ENCODE assay signal across 9 cellular contexts in genomic region chr1:161439280-161440232, GRCh38.
A peak's percentile ranks its signal among the peaks of the same experiment; 100 is the strongest.
DNase-seq lines count a peak whose midpoint lies in the region; ATAC-seq, FAIRE-seq and TF ChIP-seq lines count a peak whose summit lies in the region.
"Had no signal": no experiment of that assay in that cellular context is flagged by ENCODE, and none has a peak within 500 bp of the region (broad histone marks: within the 10 kb centered on the region; RNA-seq: fewer than 3 reads in every experiment).

No MANE protein-coding gene starts in this region.

- intact Hi-C loops in CD14-positive monocyte (cut with micrococcal nuclease) (no loop called here), HepG2 (cut with micrococcal nuclease; ENCODE audit: unreplicated experiment) (no loop called here), testis (cut with DNase I; ENCODE audit: low total_unique reads) (no loop called here)

- TF ChIP-seq RAD21 in HepG2 (CRISPR knock-in tag; IDR thresholded peaks at IDR 0.05) = no peak

- peaks cover 15% of the 10 kb centered on the region for H3K4me1 ChIP-seq in HepG2 (ENCODE audit: insufficient read depth, low read length)
- no peaks in the 10 kb centered on the region for H3K4me1 ChIP-seq in testis

- H3K36me3 Mint-ChIP-seq in CD14-positive monocyte = peaks cover 5 to 6% of the 10 kb centered on the region in 2 donors
- H3K36me3 Mint-ChIP-seq in activated naive CD8-positive, alpha-beta T cell treated with anti-CD3 and anti-CD28 coated beads, Interleukin-2, amount 50 U/mL, for 24 hours (ENCODE audit: low read depth) = peaks cover 5% of the 10 kb centered on the region

- peaks cover 0 to 26% (median 16%) of the 10 kb centered on the region in 7 donors for H3K9me3 Mint-ChIP-seq in CD14-positive monocyte
- H3K9me3 Mint-ChIP-seq in activated naive CD8-positive, alpha-beta T cell treated with anti-CD3 and anti-CD28 coated beads, Interleukin-2, amount 50 U/mL, for 24 hours = no peaks in the 10 kb centered on the region

- peaks cover 55 to 74% (median 56%) of the 10 kb centered on the region in 3 donors for H3K27me3 Mint-ChIP-seq in CD14-positive monocyte (ENCODE audit: low read depth in 3 of 3)
- H3K27me3 Mint-ChIP-seq in activated naive CD8-positive, alpha-beta T cell treated with anti-CD3 and anti-CD28 coated beads, Interleukin-2, amount 50 U/mL, for 24 hours = peaks cover 43% of the 10 kb centered on the region

- ATAC-seq in activated naive CD8-positive, alpha-beta T cell treated with anti-CD3 and anti-CD28 coated beads, Interleukin-2, amount 50 U/mL, for 24 hours = no peak
- ATAC-seq in HepG2 (no peak), HG03045 (IDR thresholded peaks at IDR 0.05; ENCODE audit: unreplicated experiment) (no peak)

- no peaks in the 10 kb centered on the region for H3K9me3 ChIP-seq in HepG2 (ENCODE audit: low read length)
- no peaks in the 10 kb centered on the region for H3K9me3 ChIP-seq in testis

- H3K27ac Mint-ChIP-seq in CD14-positive monocyte = no peak overlapping the region
- peak overlapping the region; percentile 52 for H3K27ac Mint-ChIP-seq in activated naive CD8-positive, alpha-beta T cell treated with anti-CD3 and anti-CD28 coated beads, Interleukin-2, amount 50 U/mL, for 24 hours

- in situ Hi-C loops in KBM-7 (cut with MboI; ENCODE audit: low pct_unique_long_range_greater_than_20kb, low sequenced_read_pairs) (no loop called here), HepG2 (cut with HindIII; ENCODE audit: extremely low pct_ligation_motif_present, low pct_unique_long_range_greater_than_20kb) (no loop called here)

- TF ChIP-seq POLR2A in HepG2 (IDR thresholded peaks at IDR 0.05; ENCODE audit: insufficient read depth in 1 of 2, low read depth in 2 of 2, low read length in 2 of 2) (no peak), testis (IDR thresholded peaks at IDR 0.05) (no peak)

- no peak for DNase-seq in CD14-positive monocyte (ENCODE audit: low spot score)
- DNase-seq in KBM-7 = peak; percentile 35
- peak; percentile 71 for DNase-seq in activated naive CD8-positive, alpha-beta T cell treated with anti-CD3 and anti-CD28 coated beads, Interleukin-2, amount 50 U/mL, for 24 hours
- DNase-seq in HepG2 (ENCODE audit: low spot score) = no peak
- DNase-seq in testis = peak; percentile 20
- DNase-seq in GM19239 (ENCODE audit: insufficient read length, low spot score) = no peak
- no peak for DNase-seq in cerebellum (ENCODE audit: low spot score)

- no peaks in the 10 kb centered on the region for H4K20me1 ChIP-seq in HepG2 (ENCODE audit: insufficient read depth, low read length)

- H3K27ac ChIP-seq in HepG2 (ENCODE audit: extremely low read length, insufficient read depth, low read length) (no peak overlapping the region), testis (no peak overlapping the region)
- H3K27ac ChIP-seq: ovary had no signal

- H3K9ac ChIP-seq in HepG2 (ENCODE audit: insufficient read depth, low read depth, low read length) = peak overlapping the region; percentile 46; the same call in 1 of the 2 replicates

- TF ChIP-seq EP300 in HepG2 (IDR thresholded peaks at IDR 0.05; ENCODE audit: low read depth in 2 of 2, low read length in 2 of 2) (no peak), HepG2 (CRISPR knock-in tag; IDR thresholded peaks at IDR 0.05; ENCODE audit: borderline replicate concordance) (no peak)

- TF ChIP-seq CTCF in CD14-positive monocyte (IDR thresholded peaks at IDR 0.05) = no peak
- no peak for TF ChIP-seq CTCF in HepG2 (CRISPR knock-in tag; IDR thresholded peaks at IDR 0.05)
- TF ChIP-seq CTCF in testis (IDR thresholded peaks at IDR 0.05) = no peak

- H3K79me2 ChIP-seq in HepG2 (ENCODE audit: insufficient read depth, low read length) = no peaks in the 10 kb centered on the region

- H3K36me3 ChIP-seq in HepG2 (replicated peaks in 1 of 2; ENCODE audit: control insufficient read depth in 1 of 2, insufficient read depth in 2 of 2, low read length in 2 of 2) (no peaks in the 10 kb centered on the region), testis (ENCODE audit: low read depth, missing control alignments) (no peaks in the 10 kb centered on the region)
- H3K36me3 ChIP-seq: ovary had no signal

- H3K4me3 ChIP-seq in HepG2 (replicated peaks in 1 of 3; ENCODE audit: insufficient read depth in 1 of 3, low read depth in 2 of 3, low read length in 3 of 3) = peak overlapping the region; percentile 9 to 88 (median 12)
- H3K4me3 ChIP-seq in testis = peak overlapping the region in 1 of 2 donors; percentile 44

- peaks cover 11% of the 10 kb centered on the region for H3K4me1 Mint-ChIP-seq in CD14-positive monocyte
- peaks cover 17% of the 10 kb centered on the region for H3K4me1 Mint-ChIP-seq in activated naive CD8-positive, alpha-beta T cell treated with anti-CD3 and anti-CD28 coated beads, Interleukin-2, amount 50 U/mL, for 24 hours

- H3K27me3 ChIP-seq in HepG2 (ENCODE audit: control insufficient read depth in 1 of 2, insufficient read depth in 2 of 2, low read length in 2 of 2) (peaks cover 2 to 8% of the 10 kb centered on the region in 2 experiments; a peak in 2 of 5 replicates), testis (no peaks in the 10 kb centered on the region)
- H3K27me3 ChIP-seq: ovary had no signal

- H3K4me3 Mint-ChIP-seq in CD14-positive monocyte = peak overlapping the region; percentile 52 to 90
- H3K4me3 Mint-ChIP-seq in activated naive CD8-positive, alpha-beta T cell treated with anti-CD3 and anti-CD28 coated beads, Interleukin-2, amount 50 U/mL, for 24 hours = peak overlapping the region; percentile 68

- FAIRE-seq in HepG2 (lab: Jason Lieb, UNC) = no peak
- FAIRE-seq in GM19239 (lab: Jason Lieb, UNC) = no peak

- CTCF ChIA-PET in HepG2 (lab: Yijun Ruan, JAX; ENCODE audit: low intra/inter-chr PET ratio, low total read pairs) = no interaction called here

- H3K4me2 ChIP-seq in HepG2 (ENCODE audit: low read depth, low read length) = peak overlapping the region; percentile 80

- POLR2A ChIA-PET in HepG2 (lab: Yijun Ruan, JAX) = interaction anchor here (0.8 to 1.5 kb wide), 3 partner anchors 11 to 216 kb away, joined by 3 to 4 read pairs (median 3); partner anchors contain the start of gene SDHC

- 64% methylated on average over 20 of the region's 44 CpGs for WGBS in HepG2 (ENCODE audit: low lambda C conversion rate)
- WGBS in testis, 2 donors = 16 to 26% methylated on average over 40 to 44 of the region's 44 CpGs

- no peak overlapping the region for H2AFZ ChIP-seq in HepG2 (ENCODE audit: low read length)

- BruUV-seq in HepG2 (replicated peaks; lab: Mats Ljungman, UMichigan) = no TSS peak

TF ChIP-seq in HepG2, 621 proteins besides CTCF, POLR2A, EP300 and RAD21 (continues in another document):
- TF ChIP-seq ZNF7 (CRISPR knock-in tag; IDR thresholded peaks at IDR 0.05) = no peak
- 0 out of 2 replicates have a peak, but pooled peaks have one; percentile 0 for TF ChIP-seq ZBTB7B (CRISPR knock-in tag; IDR thresholded peaks at IDR 0.05)
- TF ChIP-seq KDM5B (CRISPR knock-in tag; IDR thresholded peaks at IDR 0.05; ENCODE audit: borderline replicate concordance) = peak; percentile 56
- 0 out of 2 replicates have a peak, but pooled peaks have one; percentile 0 for TF ChIP-seq BORCS8-MEF2B (CRISPR knock-in tag; IDR thresholded peaks at IDR 0.05)
- TF ChIP-seq ZNF235 (CRISPR knock-in tag; IDR thresholded peaks at IDR 0.05; ENCODE audit: borderline replicate concordance) = peak; percentile 65; the same call in 1 of the 2 replicates
- peak; percentile 68 for TF ChIP-seq MAX (IDR thresholded peaks at IDR 0.05)
- 0 out of 2 replicates have a peak, but pooled peaks have one; percentile 20 for TF ChIP-seq SP4 (CRISPR knock-in tag; IDR thresholded peaks at IDR 0.05)
- TF ChIP-seq TCF12 (IDR thresholded peaks at IDR 0.05) = no peak
- 0 out of 2 replicates have a peak, but pooled peaks have one; percentile 36 for TF ChIP-seq TCF12 (CRISPR knock-in tag; IDR thresholded peaks at IDR 0.05)
- no peak for TF ChIP-seq FOXC1 (CRISPR knock-in tag; IDR thresholded peaks at IDR 0.05; ENCODE audit: borderline replicate concordance)
- no peak for TF ChIP-seq ZKSCAN1 (IDR thresholded peaks at IDR 0.05; ENCODE audit: low read length)
- TF ChIP-seq HDAC2 (CRISPR knock-in tag; IDR thresholded peaks at IDR 0.05) = no peak
- TF ChIP-seq JUND (CRISPR knock-in tag; IDR thresholded peaks at IDR 0.05) = no peak
- no peak for TF ChIP-seq MNT (IDR thresholded peaks at IDR 0.05)

Comparison
In these comparisons a context has a peak if more than half of its experiments do, and no peak if none do; other contexts are left out.
1. DNase-seq: peak in KBM-7 (single experiment), activated naive CD8-positive, alpha-beta T cell treated with anti-CD3 and anti-CD28 coated beads, Interleukin-2, amount 50 U/mL, for 24 hours (single experiment) and testis (single experiment); none in CD14-positive monocyte (single experiment), HepG2 (single experiment), GM19239 (single experiment) and cerebellum (single experiment).